Comparison of ENCODE assay signal across 18 cellular contexts in the genomic region with DNA sequence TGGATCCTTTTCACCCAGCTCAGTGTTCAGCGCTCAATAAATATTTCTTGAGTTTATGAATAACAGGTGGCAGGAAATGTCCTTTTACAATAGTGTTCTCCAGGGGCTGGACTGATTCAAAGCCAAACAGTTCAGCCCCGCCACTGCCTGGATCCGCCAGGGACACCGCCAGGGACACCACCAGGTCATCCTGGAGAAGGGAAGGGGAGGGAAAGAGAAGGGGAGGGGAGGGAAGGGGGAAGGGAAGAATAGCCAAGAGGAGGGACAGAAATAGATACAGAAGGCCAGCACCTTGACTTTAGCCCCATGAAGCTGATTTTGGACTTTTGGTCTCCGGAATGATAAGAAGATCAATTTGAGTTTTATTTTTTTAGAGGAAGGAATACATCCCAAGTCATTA.
DNase-seq lines count a peak whose midpoint lies in the region; ATAC-seq, FAIRE-seq and TF ChIP-seq lines count a peak whose summit lies in the region.
"Had no signal": no experiment of that assay in that cellular context is flagged by ENCODE, and none has a peak within 500 bp of the region (broad histone marks: within the 10 kb centered on the region; RNA-seq: fewer than 3 reads in every experiment).

No MANE protein-coding gene starts in this region.

- TF ChIP-seq RAD21 in HepG2 (CRISPR knock-in tag; IDR thresholded peaks at IDR 0.05), result no peak

- H3K27ac ChIP-seq in HepG2 (ENCODE audit: extremely low read length, insufficient read depth, low read length) (no peak overlapping the region), right lobe of liver (no peak overlapping the region), adrenal gland (no peak overlapping the region)
- H3K27ac ChIP-seq: A549, C4-2B had no signal

- peaks cover 14% of the 10 kb centered on the region for H3K4me1 ChIP-seq in HepG2 (ENCODE audit: insufficient read depth, low read length)
- no peaks in the 10 kb centered on the region for H3K4me1 ChIP-seq in right lobe of liver
- H3K4me1 ChIP-seq in adrenal gland (replicated peaks in 1 of 2), result no peaks in the 10 kb centered on the region
- H3K4me1 ChIP-seq: A549 had no signal

- no peaks in the 10 kb centered on the region for H3K79me2 ChIP-seq in HepG2 (ENCODE audit: insufficient read depth, low read length)

- TF ChIP-seq POLR2A in HepG2 (IDR thresholded peaks at IDR 0.05; ENCODE audit: insufficient read depth in 1 of 2, low read depth in 2 of 2, low read length in 2 of 2), result no peak
- no peak for TF ChIP-seq POLR2A in right lobe of liver (IDR thresholded peaks at IDR 0.05)
- TF ChIP-seq POLR2A in adrenal gland (IDR thresholded peaks at IDR 0.05), result no peak

- no peak overlapping the region for H2AFZ ChIP-seq in HepG2 (ENCODE audit: low read length)

- peaks cover 2 to 12% of the 10 kb centered on the region in 2 experiments; a peak in 2 of 5 replicates for H3K27me3 ChIP-seq in HepG2 (ENCODE audit: control insufficient read depth in 1 of 2, insufficient read depth in 2 of 2, low read length in 2 of 2)
- no peaks in the 10 kb centered on the region for H3K27me3 ChIP-seq in right lobe of liver
- peaks cover 2% of the 10 kb centered on the region for H3K27me3 ChIP-seq in adrenal gland

- TF ChIP-seq EP300 in HepG2 (IDR thresholded peaks at IDR 0.05; ENCODE audit: low read depth in 2 of 2, low read length in 2 of 2), result no peak
- no peak for TF ChIP-seq EP300 in HepG2 (CRISPR knock-in tag; IDR thresholded peaks at IDR 0.05; ENCODE audit: borderline replicate concordance)

- 13% methylated on average over 5 of the region's 5 CpGs for WGBS in HepG2 (ENCODE audit: low lambda C conversion rate)
- 34% methylated on average over 5 of the region's 5 CpGs for WGBS in right lobe of liver (ENCODE audit: insufficient coverage, low coverage, low lambda C conversion rate, missing lambda C conversion rate)
- 22 to 32% (median 27%) methylated on average over 5 of the region's 5 CpGs for WGBS in adrenal gland, 4 donors

- H3K4me3 ChIP-seq in HepG2 (replicated peaks in 1 of 3; ENCODE audit: insufficient read depth in 1 of 3, low read depth in 2 of 3, low read length in 3 of 3) (no peak overlapping the region), right lobe of liver (no peak overlapping the region), adrenal gland (no peak overlapping the region)
- H3K4me3 ChIP-seq: A549 had no signal

- CTCF ChIA-PET in HepG2 (lab: Yijun Ruan, JAX; ENCODE audit: low intra/inter-chr PET ratio, low total read pairs), result no interaction called here

- peaks cover 20% of the 10 kb centered on the region for H3K27me3 Mint-ChIP-seq in progenitor cell of endocrine pancreas

- no peaks in the 10 kb centered on the region for H3K9me3 Mint-ChIP-seq in progenitor cell of endocrine pancreas (ENCODE audit: low read depth)
- H3K9me3 Mint-ChIP-seq: H9, IgD-negative memory B cell had no signal

- H3K36me3 Mint-ChIP-seq in progenitor cell of endocrine pancreas (ENCODE audit: insufficient read depth), result no peaks in the 10 kb centered on the region

- TF ChIP-seq CTCF in HepG2 (CRISPR knock-in tag; IDR thresholded peaks at IDR 0.05), result no peak
- TF ChIP-seq CTCF in right lobe of liver (IDR thresholded peaks at IDR 0.05), result no peak
- TF ChIP-seq CTCF in progenitor cell of endocrine pancreas (IDR thresholded peaks at IDR 0.05; ENCODE audit: unreplicated experiment), result no peak
- no peak for TF ChIP-seq CTCF in adrenal gland (IDR thresholded peaks at IDR 0.05)

- H3K36me3 ChIP-seq in HepG2 (replicated peaks in 1 of 2; ENCODE audit: control insufficient read depth in 1 of 2, insufficient read depth in 2 of 2, low read length in 2 of 2), result no peaks in the 10 kb centered on the region
- no peaks in the 10 kb centered on the region for H3K36me3 ChIP-seq in right lobe of liver
- no peaks in the 10 kb centered on the region for H3K36me3 ChIP-seq in adrenal gland (replicated peaks in 1 of 2)

- H3K4me1 Mint-ChIP-seq in progenitor cell of endocrine pancreas (ENCODE audit: low read depth), result peaks cover 13% of the 10 kb centered on the region

- H3K4me2 ChIP-seq in HepG2 (ENCODE audit: low read depth, low read length), result no peak overlapping the region
- H3K4me2 ChIP-seq: A549 had no signal

- no peak for FAIRE-seq in HepG2 (lab: Jason Lieb, UNC)
- FAIRE-seq: A549 had no signal

- intact Hi-C loops in HepG2 (cut with micrococcal nuclease; ENCODE audit: unreplicated experiment), result no loop called here
- intact Hi-C loops in right lobe of liver (cut with DNase I), result no loop called here
- intact Hi-C loops in adrenal gland (cut with DNase I), result no loop called here

- no peak for ATAC-seq in HepG2
- no peak for ATAC-seq in right lobe of liver
- ATAC-seq in HG03175 (IDR thresholded peaks at IDR 0.05; ENCODE audit: unreplicated experiment), result no peak
- ATAC-seq: A549, T-helper 17 cell had no signal

- no TSS peak for BruUV-seq in HepG2 (replicated peaks; lab: Mats Ljungman, UMichigan)

- H3K9ac ChIP-seq in HepG2 (ENCODE audit: insufficient read depth, low read depth, low read length), result no peak overlapping the region

- H3K9me3 ChIP-seq in HepG2 (ENCODE audit: low read length) (no peaks in the 10 kb centered on the region), right lobe of liver (no peaks in the 10 kb centered on the region), adrenal gland (replicated peaks in 1 of 3) (no peaks in the 10 kb centered on the region)
- H3K9me3 ChIP-seq: A549 had no signal

- no peak for DNase-seq in HepG2 (ENCODE audit: low spot score)
- DNase-seq in right lobe of liver, result no peak
- peak; percentile 77 for DNase-seq in NCI-H146 (lab: John Stamatoyannopoulos, UW)
- DNase-seq in NCI-H510A treated with DMSO at 0.1 percent for 48 hours (lab: John Stamatoyannopoulos, UW), result peak; percentile 100
- no peak for DNase-seq in progenitor cell of endocrine pancreas (ENCODE audit: low spot score, unreplicated experiment)
- DNase-seq in ecto neural progenitor cell (ENCODE audit: low spot score), result no peak
- DNase-seq in adrenal gland, result no peak
- DNase-seq: EL, H9, NCI-H2171, NCI-H524, RPMI8226, SIG-M5, T-helper 17 cell had no signal

- no peak overlapping the region for H3K4me3 Mint-ChIP-seq in progenitor cell of endocrine pancreas (ENCODE audit: low read depth)
- H3K4me3 Mint-ChIP-seq: H9, IgD-negative memory B cell, T-helper 17 cell had no signal

- no peak overlapping the region for H3K27ac Mint-ChIP-seq in progenitor cell of endocrine pancreas
- H3K27ac Mint-ChIP-seq: H9, IgD-negative memory B cell, T-helper 17 cell had no signal

- in situ Hi-C loops in HepG2 (cut with HindIII; ENCODE audit: extremely low pct_ligation_motif_present, low pct_unique_long_range_greater_than_20kb), result no loop called here

- POLR2A ChIA-PET in HepG2 (lab: Yijun Ruan, JAX), result no interaction called here

- no peaks in the 10 kb centered on the region for H4K20me1 ChIP-seq in HepG2 (ENCODE audit: insufficient read depth, low read length)

TF ChIP-seq in HepG2, 621 proteins besides CTCF, POLR2A, EP300 and RAD21:
- TF ChIP-seq HNRNPK (IDR thresholded peaks at IDR 0.05; ENCODE audit: low read depth, low read length, poor library complexity, severe bottlenecking) (peak; percentile 19), SP5 (CRISPR knock-in tag; IDR thresholded peaks at IDR 0.05; ENCODE audit: borderline replicate concordance, low read depth) (no peak)

Comparison
In these comparisons a context has a peak if more than half of its experiments do, and no peak if none do; other contexts are left out.
1. DNase-seq: peak in NCI-H146 (single experiment) and NCI-H510A treated with DMSO at 0.1 percent for 48 hours (single experiment); none in HepG2 (single experiment), right lobe of liver (0 of 3), progenitor cell of endocrine pancreas (single experiment), ecto neural progenitor cell (single experiment) and adrenal gland (0 of 7).